11 cellular contexts compared by ENCODE assay signal in the genomic region with DNA sequence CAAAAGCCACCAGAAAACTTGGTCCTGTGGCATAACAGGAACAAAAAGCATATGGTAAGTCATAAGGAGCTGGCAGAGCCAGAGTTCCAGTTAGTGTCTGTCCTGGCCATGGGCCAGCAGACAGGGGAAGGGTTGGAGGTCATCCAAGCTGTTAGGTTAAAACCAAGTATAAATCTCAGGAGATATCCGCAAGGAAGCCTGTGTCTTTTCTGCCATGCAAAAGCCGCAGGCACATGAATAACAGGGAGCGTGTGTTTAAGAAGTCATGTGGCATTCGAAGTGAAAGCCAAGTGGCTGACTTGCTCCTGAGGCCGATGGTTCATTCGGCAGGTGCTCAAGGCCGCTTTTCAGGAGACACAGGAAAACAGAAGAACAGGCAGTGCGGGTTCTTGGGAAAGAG. TPM values are rescaled to one million over a fixed set of nuclear protein-coding genes. Genes with fewer than 3 reads are reported as not detected.
DNase-seq lines count a peak whose midpoint lies in the region; ATAC-seq and FAIRE-seq lines count a peak whose summit lies in the region.
"Had no signal": no experiment of that assay in that cellular context is flagged by ENCODE, and none has a peak within 500 bp of the region (broad histone marks: within the 10 kb centered on the region; RNA-seq: fewer than 3 reads in every experiment).

No MANE protein-coding gene starts in this region.

- no peak overlapping the region for H3K4me2 ChIP-seq in neuronal stem cell (ENCODE audit: insufficient read depth, low read length, poor library complexity, severe bottlenecking)

- no peak for FAIRE-seq in HTR-8/SVneo (lab: Jason Lieb, UNC)

- ATAC-seq in HG03159 (IDR thresholded peaks at IDR 0.05; ENCODE audit: unreplicated experiment) (no peak), HG03095 (IDR thresholded peaks at IDR 0.05; ENCODE audit: unreplicated experiment) (no peak), GM18861 (IDR thresholded peaks at IDR 0.05; ENCODE audit: unreplicated experiment) (no peak)

- H4K91ac ChIP-seq in neuronal stem cell (ENCODE audit: low read depth, low read length, poor library complexity) = no peak overlapping the region

- H3K18ac ChIP-seq in neuronal stem cell (ENCODE audit: low read length) = no peak overlapping the region

- no peak overlapping the region for H3K9ac ChIP-seq in neuronal stem cell (ENCODE audit: low read depth, low read length, poor library complexity)

- H2BK120ac ChIP-seq in neuronal stem cell (ENCODE audit: low read depth, low read length) = no peak overlapping the region

- no peaks in the 10 kb centered on the region for H3K4me1 ChIP-seq in neuronal stem cell (ENCODE audit: control insufficient read depth in 2 of 2, insufficient read depth in 1 of 2, low read depth in 1 of 2, low read length in 2 of 2)

- H2BK5ac ChIP-seq in neuronal stem cell (ENCODE audit: low read length) = no peak overlapping the region

- no peaks in the 10 kb centered on the region for H3K9me3 ChIP-seq in neuronal stem cell (replicated peaks in 1 of 2; ENCODE audit: control insufficient read depth in 2 of 2, insufficient read depth in 1 of 2, low read depth in 1 of 2, low read length in 2 of 2)

- H3K79me1 ChIP-seq in neuronal stem cell (ENCODE audit: low read depth, low read length) = no peaks in the 10 kb centered on the region

- DNase-seq in CD1c-positive myeloid dendritic cell (ENCODE audit: extremely low spot score) = peak; percentile 81
- peak; percentile 31 for DNase-seq in NCI-H69 (lab: John Stamatoyannopoulos, UW)
- peak; percentile 22 for DNase-seq in epithelial cell of prostate (ENCODE audit: low read depth, low spot score)
- no peak for DNase-seq in neuronal stem cell (ENCODE audit: low spot score)
- DNase-seq in HTR-8/SVneo (ENCODE audit: insufficient read length, low spot score) = no peak
- DNase-seq: cortex of kidney, H9 had no signal

- no peak overlapping the region for H2BK15ac ChIP-seq in neuronal stem cell (ENCODE audit: low read length)

- no peak overlapping the region for H2AK5ac ChIP-seq in neuronal stem cell (ENCODE audit: low read depth, low read length)

- H2BK12ac ChIP-seq in neuronal stem cell (ENCODE audit: low read length) = no peak overlapping the region

- H2AFZ ChIP-seq in neuronal stem cell (ENCODE audit: low read length) = peak overlapping the region; percentile 26

- no peak overlapping the region for H3K14ac ChIP-seq in neuronal stem cell (ENCODE audit: low read length)

- H3K27me3 ChIP-seq in neuronal stem cell (ENCODE audit: control insufficient read depth in 3 of 3, insufficient read depth in 3 of 3, low read depth in 1 of 3, low read length in 3 of 3) = no peaks in the 10 kb centered on the region

- no peak overlapping the region for H3K4me3 ChIP-seq in neuronal stem cell (ENCODE audit: low read length in 2 of 2)

- H4K8ac ChIP-seq in neuronal stem cell (ENCODE audit: low read depth, low read length) = no peak overlapping the region

- no peak overlapping the region for H3K23ac ChIP-seq in neuronal stem cell (ENCODE audit: low read depth, low read length, poor library complexity)

- H3K27ac ChIP-seq in epithelial cell of prostate (no peak overlapping the region), neuronal stem cell (replicated peaks; ENCODE audit: low read length) (no peak overlapping the region)
- H3K27ac ChIP-seq: C4-2B had no signal

- no peaks in the 10 kb centered on the region for H3K36me3 ChIP-seq in neuronal stem cell (replicated peaks in 1 of 2; ENCODE audit: control insufficient read depth in 2 of 2, insufficient read depth in 2 of 2, low read length in 2 of 2)

- no CpG with 5 or more reads among the region's 8 CpGs for WGBS in neuronal stem cell (ENCODE audit: extremely low coverage in 2 of 2, insufficient read length in 2 of 2, insufficient replicate concordance in 1 of 2), 2 donors

- no peak overlapping the region for H3K4ac ChIP-seq in neuronal stem cell (ENCODE audit: low read length)

RNA-seq across cellular contexts. Expression of gene PRKAR1A, which starts 20.4 kb away (rescaled TPM):
- polyA plus RNA-seq in neuronal stem cell (2013, experiment 1 of 2) = 90.5 TPM
- polyA plus RNA-seq in neuronal stem cell (2013, experiment 2 of 2) = 93.4 TPM

RNA-seq across cellular contexts. Expression of gene WIPI1, which starts 34.6 kb away (rescaled TPM):
- polyA plus RNA-seq in neuronal stem cell (2013, experiment 1 of 2) = 16.5 TPM
- 15.9 TPM for polyA plus RNA-seq in neuronal stem cell (2013, experiment 2 of 2)

Comparison
In these comparisons a context has a peak if more than half of its experiments do, and no peak if none do; other contexts are left out.
1. DNase-seq: peak in CD1c-positive myeloid dendritic cell (single experiment), NCI-H69 (single experiment) and epithelial cell of prostate (single experiment); none in neuronal stem cell (single experiment) and HTR-8/SVneo (single experiment).